ENCODE assay signal across 1 cellular context in genomic region chr22:39183991-39184585, GRCh38.
TF ChIP-seq lines count a peak whose summit lies in the region.

No MANE protein-coding gene starts in this region.

TF ChIP-seq in A549, 52 proteins besides CTCF, POLR2A, EP300 and RAD21 (continued from another document):
- TF ChIP-seq BCL3 (IDR thresholded peaks at IDR 0.05) (no peak), MAZ (IDR thresholded peaks at IDR 0.05; ENCODE audit: borderline replicate concordance, low read depth, low read length) (no peak), CBX2 (IDR thresholded peaks at IDR 0.05; ENCODE audit: borderline replicate concordance, low read depth) (no peak), JUN (IDR thresholded peaks at IDR 0.05) (no peak)
